Comparison of ENCODE assay signal across 23 cellular contexts in the genomic region with DNA sequence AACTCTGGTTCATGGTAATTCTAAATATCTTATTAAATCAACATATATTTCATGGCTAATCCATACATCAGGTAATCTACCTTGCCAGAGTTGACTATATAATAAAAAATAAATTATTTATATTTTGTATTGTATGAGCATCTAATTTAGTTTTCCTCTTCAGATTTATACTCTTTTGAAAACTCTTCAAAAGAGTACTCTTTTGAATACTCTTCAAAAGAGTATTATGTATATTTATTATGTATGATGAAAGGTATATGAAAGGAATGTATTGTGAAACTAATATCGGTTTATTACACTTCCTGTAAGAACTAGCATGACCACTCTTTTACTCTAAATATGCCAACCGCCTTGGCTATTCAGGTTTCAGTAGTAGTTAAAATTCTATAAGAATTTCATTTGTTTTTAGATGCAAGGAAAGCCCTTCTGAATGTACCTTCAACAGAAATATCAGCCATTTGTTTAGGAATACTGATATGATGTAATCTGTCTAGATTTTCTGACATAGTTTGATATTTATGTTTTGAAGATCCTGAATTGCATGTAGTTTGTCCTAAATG.
"Had no signal": no experiment of that assay in that cellular context is flagged by ENCODE, and none has a peak within 500 bp of the region (broad histone marks: within the 10 kb centered on the region; RNA-seq: fewer than 3 reads in every experiment).

No MANE protein-coding gene starts in this region.

- H3K9ac ChIP-seq: neural progenitor cell had no signal

- H3K4me3 ChIP-seq: neural progenitor cell, prostate gland, spleen, testis, uterus had no signal

- H3K36me3 ChIP-seq: neural progenitor cell, prostate gland, spleen, uterus had no signal

- DNase-seq: activated CD4-positive, alpha-beta memory T cell treated with anti-CD3 and anti-CD28 coated beads, Interleukin-2, amount 10 ng/mL, durations not matched to agents 7 days and 5 days; activated CD4-positive, alpha-beta T cell treated with anti-CD3 and anti-CD28 coated beads, Interleukin-2, amount 10 ng/mL, durations not matched to agents 24 days and 14 days; activated effector memory CD4-positive, alpha-beta T cell treated with Interleukin-2 at 50 U/mL for 16 hours; activated naive CD4-positive, alpha-beta T cell treated with anti-CD3 and anti-CD28 coated beads, Interleukin-2, amount 50 U/mL, for 16 hours; activated naive CD8-positive, alpha-beta T cell treated with anti-CD3 and anti-CD28 coated beads, Interleukin-2, amount 50 U/mL, for 24 hours; activated T-cell treated with anti-CD3 and anti-CD28 coated beads, Interleukin-2, amount 50 U/mL, for 72 hours; effector CD4-positive, alpha-beta T cell; foreskin melanocyte; glutamatergic neuron; hippocampal formation; left ventricle myocardium superior; mammary epithelial cell; naive thymus-derived CD8-positive, alpha-beta T cell; spleen; stimulated activated CD4-positive, alpha-beta T cell treated with anti-CD3 and anti-CD28 coated beads, Interleukin-4, amount 100 ng/mL, for 1 hour; stimulated activated naive CD4-positive, alpha-beta T cell; testis; trophoblast cell; uterus had no signal

- H3K4me1 ChIP-seq: prostate gland, testis, uterus had no signal

- H3K9me3 ChIP-seq: prostate gland, spleen, testis, uterus had no signal

- H3K27ac ChIP-seq: neural progenitor cell, prostate gland, spleen, testis, uterus, VCaP had no signal

- H3K27me3 ChIP-seq: neural progenitor cell, spleen, testis, uterus had no signal

- ATAC-seq: activated CD4-positive, CD25-positive, alpha-beta regulatory T cell treated with anti-CD3 and anti-CD28 coated beads, Interleukin-2, amount 50 U/mL, for 24 hours; activated naive CD8-positive, alpha-beta T cell treated with anti-CD3 and anti-CD28 coated beads, Interleukin-2, amount 50 U/mL, for 24 hours; activated T-cell treated with anti-CD3 and anti-CD28 coated beads, Interleukin-2, amount 50 U/mL, for 72 hours; left ventricle myocardium superior; naive thymus-derived CD8-positive, alpha-beta T cell had no signal
